ENCODE assay signal across 26 cellular contexts in the genomic region with DNA sequence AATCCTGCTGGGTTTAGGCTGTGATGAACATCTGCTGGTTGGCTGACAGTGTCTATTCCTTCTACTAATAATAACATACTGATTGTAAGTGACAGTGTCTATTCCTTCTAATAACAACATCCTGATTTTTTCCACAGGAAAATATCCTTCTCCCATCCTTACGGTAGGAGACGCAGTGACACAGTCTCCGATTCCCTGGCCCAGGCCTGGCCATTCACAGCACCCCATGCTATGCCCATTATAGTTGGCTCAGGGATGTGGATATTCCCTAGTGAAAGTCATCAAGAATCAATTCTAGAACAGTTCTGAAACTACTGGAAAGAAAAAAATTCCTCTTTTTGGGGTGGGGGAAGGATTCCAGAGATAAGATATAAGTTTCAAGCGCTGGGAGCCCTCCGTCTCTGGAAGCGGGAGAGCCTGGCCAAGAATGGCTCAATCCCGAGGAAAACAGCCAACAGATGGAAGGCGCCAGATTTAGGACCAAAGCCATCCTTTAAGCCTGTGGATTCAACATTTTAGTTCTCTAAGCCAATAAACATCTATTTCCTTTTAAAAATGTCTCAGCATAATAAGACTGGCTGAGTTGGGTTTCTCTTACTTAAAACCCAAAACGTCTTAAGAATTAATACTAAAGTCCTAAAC.
"Had no signal": no experiment of that assay in that cellular context is flagged by ENCODE, and none has a peak within 500 bp of the region (broad histone marks: within the 10 kb centered on the region; RNA-seq: fewer than 3 reads in every experiment).

No MANE protein-coding gene starts in this region.

- ATAC-seq: activated CD4-positive, CD25-positive, alpha-beta regulatory T cell treated with anti-CD3 and anti-CD28 coated beads, Interleukin-2, amount 50 U/mL, for 24 hours; activated CD8-positive, alpha-beta memory T cell treated with anti-CD3 and anti-CD28 coated beads, Interleukin-2, amount 10 ng/mL, durations not matched to agents 7 days and 5 days; activated CD8-positive, alpha-beta T cell treated with anti-CD3 and anti-CD28 coated beads for 36 hours; body of pancreas; left lung; natural killer cell treated with Interleukin-12 subunit alpha and Interleukin-12 subunit beta and Interleukin-15 and Interleukin-18, amount 100 ng/mL, for 72 hours; right lobe of liver had no signal

- H3K27ac Mint-ChIP-seq: activated CD4-positive, alpha-beta T cell treated with anti-CD3 and anti-CD28 coated beads, Interleukin-2, amount 10 ng/mL, durations not matched to agents 24 days and 14 days; activated CD8-positive, alpha-beta memory T cell treated with anti-CD3 and anti-CD28 coated beads, Interleukin-2, amount 10 ng/mL, durations not matched to agents 7 days and 5 days; activated CD8-positive, alpha-beta T cell treated with anti-CD3 and anti-CD28 coated beads for 36 hours; activated T-helper 1 cell treated with anti-CD3 and anti-CD28 coated beads, Interleukin-12 subunit alpha, Interleukin-12 subunit beta, Interleukin-2, Interleukin-4 antibody, amounts not matched to agents 30 ng/mL and 10 ng/mL and 1 ng/mL, durations not matched to agents 14 hours and 24 hours and 36 hours; dendritic cell treated with granulocyte-macrophage colony-stimulating factor and Interleukin-4, amounts not matched to agents 40 ng/mL and 50 ng/mL, for 4 days; natural killer cell treated with Interleukin-12 subunit alpha and Interleukin-12 subunit beta and Interleukin-15 and Interleukin-18, amount 100 ng/mL, for 72 hours; stimulated activated naive CD8-positive, alpha-beta T cell treated with anti-CD3 and anti-CD28 coated beads, Interleukin-15, Interleukin-2, amounts not matched to agents 100 ng/mL and 50 ng/mL, for 24 hours had no signal

- H3K9me3 Mint-ChIP-seq: activated CD4-positive, alpha-beta T cell treated with anti-CD3 and anti-CD28 coated beads, Interleukin-2, amount 10 ng/mL, durations not matched to agents 24 days and 14 days; natural killer cell treated with Interleukin-12 subunit alpha and Interleukin-12 subunit beta and Interleukin-15 and Interleukin-18, amount 100 ng/mL, for 72 hours; stimulated activated naive CD8-positive, alpha-beta T cell treated with anti-CD3 and anti-CD28 coated beads, Interleukin-15, Interleukin-2, amounts not matched to agents 100 ng/mL and 50 ng/mL, for 24 hours had no signal

- H3K27me3 ChIP-seq: body of pancreas, cardiac muscle cell, hepatocyte, left lung, neutrophil, right lobe of liver, thyroid gland had no signal

- H3K4me3 Mint-ChIP-seq: activated CD4-positive, alpha-beta T cell treated with anti-CD3 and anti-CD28 coated beads, Interleukin-2, amount 10 ng/mL, durations not matched to agents 24 days and 14 days; activated CD8-positive, alpha-beta memory T cell treated with anti-CD3 and anti-CD28 coated beads, Interleukin-2, amount 10 ng/mL, durations not matched to agents 7 days and 5 days; activated CD8-positive, alpha-beta T cell treated with anti-CD3 and anti-CD28 coated beads for 36 hours; activated T-helper 1 cell treated with anti-CD3 and anti-CD28 coated beads, Interleukin-12 subunit alpha, Interleukin-12 subunit beta, Interleukin-2, Interleukin-4 antibody, amounts not matched to agents 30 ng/mL and 10 ng/mL and 1 ng/mL, durations not matched to agents 14 hours and 24 hours and 36 hours; dendritic cell treated with granulocyte-macrophage colony-stimulating factor and Interleukin-4, amounts not matched to agents 40 ng/mL and 50 ng/mL, for 4 days; immature natural killer cell; natural killer cell treated with Interleukin-12 subunit alpha and Interleukin-12 subunit beta and Interleukin-15 and Interleukin-18, amount 100 ng/mL, for 72 hours; stimulated activated naive CD8-positive, alpha-beta T cell treated with anti-CD3 and anti-CD28 coated beads, Interleukin-15, Interleukin-2, amounts not matched to agents 100 ng/mL and 50 ng/mL, for 24 hours had no signal

- H3K9ac ChIP-seq: parathyroid adenoma had no signal

- H3K4me2 ChIP-seq: hepatocyte had no signal

- H3K9me3 ChIP-seq: body of pancreas, neutrophil, right lobe of liver, thyroid gland had no signal

- H3K4me3 ChIP-seq: body of pancreas, cardiac muscle cell, hepatocyte, left lung, right lobe of liver, skin epidermis, thyroid gland had no signal

- H3K27ac ChIP-seq: body of pancreas, cardiac muscle cell, hepatocyte, left lung, neutrophil, parathyroid adenoma, right lobe of liver, skin epidermis, thyroid gland had no signal

- H3K4me1 ChIP-seq: body of pancreas, left lung, parathyroid adenoma, thyroid gland had no signal

- H3K4me1 Mint-ChIP-seq: activated CD4-positive, alpha-beta T cell treated with anti-CD3 and anti-CD28 coated beads, Interleukin-2, amount 10 ng/mL, durations not matched to agents 24 days and 14 days; activated CD8-positive, alpha-beta memory T cell treated with anti-CD3 and anti-CD28 coated beads, Interleukin-2, amount 10 ng/mL, durations not matched to agents 7 days and 5 days; immature natural killer cell had no signal

- H3K36me3 ChIP-seq: cardiac muscle cell, left lung, neutrophil, right lobe of liver, thyroid gland had no signal

- H3K79me2 ChIP-seq: hepatocyte, parathyroid adenoma had no signal

- H3K27me3 Mint-ChIP-seq: activated CD4-positive, alpha-beta T cell treated with anti-CD3 and anti-CD28 coated beads, Interleukin-2, amount 10 ng/mL, durations not matched to agents 24 days and 14 days; activated CD8-positive, alpha-beta memory T cell treated with anti-CD3 and anti-CD28 coated beads, Interleukin-2, amount 10 ng/mL, durations not matched to agents 7 days and 5 days; activated CD8-positive, alpha-beta T cell treated with anti-CD3 and anti-CD28 coated beads for 36 hours; dendritic cell treated with granulocyte-macrophage colony-stimulating factor and Interleukin-4, amounts not matched to agents 40 ng/mL and 50 ng/mL, for 4 days; natural killer cell treated with Interleukin-12 subunit alpha and Interleukin-12 subunit beta and Interleukin-15 and Interleukin-18, amount 100 ng/mL, for 72 hours; stimulated activated naive CD8-positive, alpha-beta T cell treated with anti-CD3 and anti-CD28 coated beads, Interleukin-15, Interleukin-2, amounts not matched to agents 100 ng/mL and 50 ng/mL, for 24 hours had no signal

- DNase-seq: activated CD4-positive, alpha-beta T cell treated with anti-CD3 and anti-CD28 coated beads, Interleukin-2, amount 10 ng/mL, durations not matched to agents 24 days and 14 days; activated CD8-positive, alpha-beta memory T cell treated with anti-CD3 and anti-CD28 coated beads, Interleukin-2, amount 10 ng/mL, durations not matched to agents 7 days and 5 days; activated CD8-positive, alpha-beta T cell treated with anti-CD3 and anti-CD28 coated beads for 36 hours; activated gamma-delta T cell; activated naive CD4-positive, alpha-beta T cell treated with anti-CD3 and anti-CD28 coated beads, Interleukin-2, amount 50 U/mL, for 16 hours; anterior cingulate cortex; body of pancreas; effector CD8-positive, alpha-beta T cell; glutamatergic neuron; immature natural killer cell; left lung; midbrain; right lobe of liver; stimulated activated CD4-positive, alpha-beta T cell treated with anti-CD3 and anti-CD28 coated beads, Interleukin-1b, Interleukin-23, amount 100 ng/mL, for 48 hours; substantia nigra; thyroid gland had no signal

- H2AFZ ChIP-seq: hepatocyte, parathyroid adenoma had no signal
